ENCODE assay signal across 26 cellular contexts in genomic region chr14:84749191-84749945, GRCh38.
DNase-seq lines count a peak whose midpoint lies in the region; ATAC-seq, FAIRE-seq and TF ChIP-seq lines count a peak whose summit lies in the region.
"Had no signal": no experiment of that assay in that cellular context is flagged by ENCODE, and none has a peak within 500 bp of the region (broad histone marks: within the 10 kb centered on the region; RNA-seq: fewer than 3 reads in every experiment).

No MANE protein-coding gene starts in this region.

- H3K27me3 Mint-ChIP-seq in astrocyte (ENCODE audit: low read depth, unreplicated experiment): no peaks in the 10 kb centered on the region
- H3K27me3 Mint-ChIP-seq in nephron progenitor cell (ENCODE audit: low read depth, poor library complexity): no peaks in the 10 kb centered on the region
- no peaks in the 10 kb centered on the region for H3K27me3 Mint-ChIP-seq in natural killer cell treated with Interleukin-12 subunit alpha and Interleukin-12 subunit beta and Interleukin-15 and Interleukin-18, amount 100 ng/mL, for 72 hours
- H3K27me3 Mint-ChIP-seq: CD8-positive, alpha-beta memory T cell had no signal

- no peak for ATAC-seq in natural killer cell treated with Interleukin-12 subunit alpha and Interleukin-12 subunit beta and Interleukin-15 and Interleukin-18, amount 100 ng/mL, for 72 hours
- ATAC-seq: HepG2, Panc1 had no signal

- H3K9ac ChIP-seq in astrocyte (ENCODE audit: low read length) (no peak overlapping the region), endothelial cell of umbilical vein (replicated peaks; ENCODE audit: extremely low read depth, insufficient read depth, low read length) (no peak overlapping the region)

- H3K4me2 ChIP-seq in astrocyte (ENCODE audit: low read length): no peak overlapping the region
- peak overlapping the region; percentile 37 for H3K4me2 ChIP-seq in endothelial cell of umbilical vein (ENCODE audit: insufficient read depth, low read length)
- H3K4me2 ChIP-seq in OCI-LY7 (ENCODE audit: low read length): no peak overlapping the region

- no peak for TF ChIP-seq CTCF in astrocyte (IDR thresholded peaks at IDR 0.05; ENCODE audit: insufficient read depth, low read depth, low read length)
- TF ChIP-seq CTCF in endothelial cell of umbilical vein (IDR thresholded peaks at IDR 0.05; ENCODE audit: extremely low read depth in 1 of 2, insufficient read depth in 1 of 2, low read depth in 1 of 2, low read length in 2 of 2): no peak
- TF ChIP-seq CTCF in nephron progenitor cell (IDR thresholded peaks at IDR 0.05): no peak
- no peak for TF ChIP-seq CTCF in OCI-LY7 (conservative IDR thresholded peaks at IDR 0.05; ENCODE audit: low read length)

- H3K27ac Mint-ChIP-seq in astrocyte (ENCODE audit: unreplicated experiment) (peak overlapping the region; percentile 63), nephron progenitor cell (peak overlapping the region; percentile 0)
- no peak overlapping the region for H3K27ac Mint-ChIP-seq in natural killer cell treated with Interleukin-12 subunit alpha and Interleukin-12 subunit beta and Interleukin-15 and Interleukin-18, amount 100 ng/mL, for 72 hours
- H3K27ac Mint-ChIP-seq: CD8-positive, alpha-beta memory T cell had no signal

- no peak for TF ChIP-seq POLR2A in endothelial cell of umbilical vein (IDR thresholded peaks at IDR 0.05; ENCODE audit: low read depth, low read length)

- peak; percentile 6 for DNase-seq in ELR (ENCODE audit: low read depth)
- DNase-seq in astrocyte (ENCODE audit: low read depth): no peak
- peak; percentile 52 for DNase-seq in endothelial cell of umbilical vein (ENCODE audit: low read depth, low spot score)
- DNase-seq in nephron progenitor cell: no peak
- no peak for DNase-seq in natural killer cell treated with Interleukin-12 subunit alpha and Interleukin-12 subunit beta and Interleukin-15 and Interleukin-18, amount 100 ng/mL, for 72 hours (ENCODE audit: low spot score)
- no peak for DNase-seq in 8988T
- no peak for DNase-seq in OCI-LY7 (ENCODE audit: low spot score)
- no peak for DNase-seq in RPMI8226
- DNase-seq: CD8-positive, alpha-beta memory T cell; EL; KBM-7; MM.1S; NCI-H1048; NCI-H1417 treated with DMSO at 0.1 percent for 48 hours; NCI-H187 treated with DMSO at 0.1 percent for 48 hours; NCI-H2227 treated with DMSO at 0.1 percent for 48 hours; NCI-H524; NCI-H774; NK-92 treated with Interleukin-12 subunit alpha and Interleukin-12 subunit beta, amount 100 ng/mL, for 24 hours; SJCRH30 had no signal

- H3K9me3 ChIP-seq in astrocyte (ENCODE audit: insufficient read depth, low read depth, low read length): no peaks in the 10 kb centered on the region
- no peaks in the 10 kb centered on the region for H3K9me3 ChIP-seq in endothelial cell of umbilical vein (replicated peaks; ENCODE audit: control insufficient read depth, insufficient read depth, low read length)
- no peaks in the 10 kb centered on the region for H3K9me3 ChIP-seq in OCI-LY7 (ENCODE audit: low read length)
- H3K9me3 ChIP-seq: SJCRH30 had no signal

- CTCF ChIA-PET in endothelial cell of umbilical vein (lab: Charles Lee): interaction anchor here (0.7 to 1.2 kb wide), 5 partner anchors 16 to 702 kb away, joined by 3 to 4 read pairs (median 3); no protein-coding TSS in a partner anchor
- CTCF ChIA-PET in OCI-LY7 (lab: Charles Lee; ENCODE audit: unreplicated experiment): no interaction called here

- H3K4me1 ChIP-seq in astrocyte (ENCODE audit: insufficient read depth, low read length) (peaks cover 6% of the 10 kb centered on the region), endothelial cell of umbilical vein (ENCODE audit: control insufficient read depth, extremely low read depth, insufficient read depth, low read length) (peaks cover 13% of the 10 kb centered on the region), OCI-LY7 (ENCODE audit: insufficient read depth, low read length, poor library complexity, severe bottlenecking) (no peaks in the 10 kb centered on the region)
- H3K4me1 ChIP-seq: SJCRH30 had no signal

- POLR2A ChIA-PET in endothelial cell of umbilical vein (lab: Charles Lee): interaction anchor here (0.7 kb wide), 1 partner anchor 35 kb away, joined by 4 read pairs; no protein-coding TSS in a partner anchor
- POLR2A ChIA-PET in OCI-LY7 (lab: Charles Lee): interaction anchor here (0.9 kb wide), 1 partner anchor 79 kb away, joined by 3 read pairs; no protein-coding TSS in a partner anchor

- peaks cover 28% of the 10 kb centered on the region for H3K4me1 Mint-ChIP-seq in astrocyte (ENCODE audit: low read depth, unreplicated experiment)
- no peaks in the 10 kb centered on the region for H3K4me1 Mint-ChIP-seq in nephron progenitor cell
- H3K4me1 Mint-ChIP-seq in natural killer cell treated with Interleukin-12 subunit alpha and Interleukin-12 subunit beta and Interleukin-15 and Interleukin-18, amount 100 ng/mL, for 72 hours (ENCODE audit: low read depth in 2 of 2): no peaks in the 10 kb centered on the region
- H3K4me1 Mint-ChIP-seq: CD8-positive, alpha-beta memory T cell had no signal

- H4K20me1 ChIP-seq in astrocyte (ENCODE audit: insufficient read depth, low read length) (no peaks in the 10 kb centered on the region), endothelial cell of umbilical vein (replicated peaks; ENCODE audit: control insufficient read depth, extremely low read depth, insufficient read depth, low read length) (no peaks in the 10 kb centered on the region), OCI-LY7 (ENCODE audit: insufficient read depth, low read length) (no peaks in the 10 kb centered on the region)

- H3K9me3 Mint-ChIP-seq in astrocyte (ENCODE audit: unreplicated experiment) (peaks cover 2% of the 10 kb centered on the region), nephron progenitor cell (peaks cover 4% of the 10 kb centered on the region)
- H3K9me3 Mint-ChIP-seq in natural killer cell treated with Interleukin-12 subunit alpha and Interleukin-12 subunit beta and Interleukin-15 and Interleukin-18, amount 100 ng/mL, for 72 hours: peaks cover 15% of the 10 kb centered on the region

- H3K36me3 ChIP-seq in astrocyte (ENCODE audit: insufficient read depth, low read length) (no peaks in the 10 kb centered on the region), endothelial cell of umbilical vein (ENCODE audit: control insufficient read depth in 2 of 2, extremely low read depth in 1 of 2, insufficient read depth in 2 of 2, low read length in 2 of 2) (no peaks in the 10 kb centered on the region), OCI-LY7 (ENCODE audit: insufficient read depth, low read length) (no peaks in the 10 kb centered on the region)
- H3K36me3 ChIP-seq: SJCRH30 had no signal

- H3K4me3 ChIP-seq in astrocyte (ENCODE audit: insufficient read depth, low read depth, low read length) (no peak overlapping the region), endothelial cell of umbilical vein (replicated peaks in 1 of 3; ENCODE audit: insufficient read depth in 1 of 3, low read depth in 1 of 3, low read length in 3 of 3) (no peak overlapping the region), OCI-LY7 (ENCODE audit: low read depth, low read length, poor library complexity, severe bottlenecking) (no peak overlapping the region)
- H3K4me3 ChIP-seq: SJCRH30 had no signal

- no TSS peak for BruUV-seq in endothelial cell of umbilical vein (replicated peaks; lab: Mats Ljungman, UMichigan)
- BruUV-seq in OCI-LY7 (replicated peaks; lab: Mats Ljungman, UMichigan): no TSS peak

- no peak overlapping the region for H3K27ac ChIP-seq in astrocyte (ENCODE audit: low read depth, low read length)
- H3K27ac ChIP-seq in endothelial cell of umbilical vein (ENCODE audit: insufficient read depth, low read depth, low read length): peak overlapping the region; percentile 15
- H3K27ac ChIP-seq in OCI-LY7 (ENCODE audit: low read depth, low read length, poor library complexity, severe bottlenecking): no peak overlapping the region
- H3K27ac ChIP-seq: C4-2B, HL-60, SJCRH30 had no signal

- H3K27me3 ChIP-seq in astrocyte (ENCODE audit: insufficient read depth, low read length) (no peaks in the 10 kb centered on the region), endothelial cell of umbilical vein (ENCODE audit: control insufficient read depth in 2 of 2, insufficient read depth in 2 of 2, low read length in 2 of 2) (no peaks in the 10 kb centered on the region)
- H3K27me3 ChIP-seq: SJCRH30 had no signal

- intact Hi-C loops in endothelial cell of umbilical vein (cut with micrococcal nuclease): loop anchor here (2.0 kb wide), 1 partner anchor 779 kb away; no protein-coding TSS in a partner anchor
- intact Hi-C loops in OCI-LY7 (cut with micrococcal nuclease; ENCODE audit: unreplicated experiment): no loop called here

- H3K79me2 ChIP-seq in astrocyte (ENCODE audit: insufficient read depth, low read length) (no peaks in the 10 kb centered on the region), endothelial cell of umbilical vein (ENCODE audit: control insufficient read depth, insufficient read depth, low read length) (no peaks in the 10 kb centered on the region), OCI-LY7 (ENCODE audit: insufficient read depth, low read depth, low read length) (no peaks in the 10 kb centered on the region)

- FAIRE-seq in astrocyte (lab: Jason Lieb, UNC) (no peak), endothelial cell of umbilical vein (lab: Jason Lieb, UNC) (peak; percentile 79)
- FAIRE-seq: GM19239, H54, HepG2 had no signal

- no peaks in the 10 kb centered on the region for H3K9me1 ChIP-seq in endothelial cell of umbilical vein (replicated peaks; ENCODE audit: control insufficient read depth, extremely low read depth, insufficient read depth, low read length)

- H2AFZ ChIP-seq in astrocyte (ENCODE audit: low read depth, low read length) (no peak overlapping the region), endothelial cell of umbilical vein (ENCODE audit: low read depth, low read length) (peak overlapping the region; percentile 34), OCI-LY7 (ENCODE audit: low read length) (no peak overlapping the region)

- dilution Hi-C loops in endothelial cell of umbilical vein (cut with MboI; ENCODE audit: extremely low pct_ligation_motif_present, low sequenced_read_pairs): no loop called here

- H3K4me3 Mint-ChIP-seq in astrocyte (ENCODE audit: unreplicated experiment): no peak overlapping the region
- no peak overlapping the region for H3K4me3 Mint-ChIP-seq in nephron progenitor cell
- H3K4me3 Mint-ChIP-seq in natural killer cell treated with Interleukin-12 subunit alpha and Interleukin-12 subunit beta and Interleukin-15 and Interleukin-18, amount 100 ng/mL, for 72 hours: no peak overlapping the region
- H3K4me3 Mint-ChIP-seq: CD8-positive, alpha-beta memory T cell had no signal

- H3K9me2 ChIP-seq in OCI-LY7 (ENCODE audit: insufficient read depth, low read length): no peaks in the 10 kb centered on the region

- H3K36me3 Mint-ChIP-seq in astrocyte (ENCODE audit: low read depth, unreplicated experiment) (no peaks in the 10 kb centered on the region), nephron progenitor cell (ENCODE audit: low read depth) (no peaks in the 10 kb centered on the region)
- no peaks in the 10 kb centered on the region for H3K36me3 Mint-ChIP-seq in natural killer cell treated with Interleukin-12 subunit alpha and Interleukin-12 subunit beta and Interleukin-15 and Interleukin-18, amount 100 ng/mL, for 72 hours
- H3K36me3 Mint-ChIP-seq: CD8-positive, alpha-beta memory T cell had no signal

TF ChIP-seq in endothelial cell of umbilical vein, 7 proteins besides CTCF, POLR2A, EP300 and RAD21:
- TF ChIP-seq FOS (IDR thresholded peaks at IDR 0.05; ENCODE audit: borderline replicate concordance, insufficient read depth, low read length) (peak; percentile 29), JUN (IDR thresholded peaks at IDR 0.05; ENCODE audit: borderline replicate concordance, insufficient read depth, insufficient read length, low read depth) (no peak)

Comparison
In these comparisons a context has a peak if more than half of its experiments do, and no peak if none do; other contexts are left out.
1. DNase-seq: peak in ELR (single experiment) and endothelial cell of umbilical vein (single experiment); none in astrocyte (single experiment), nephron progenitor cell (single experiment), natural killer cell treated with Interleukin-12 subunit alpha and Interleukin-12 subunit beta and Interleukin-15 and Interleukin-18, amount 100 ng/mL, for 72 hours (single experiment), 8988T (single experiment), OCI-LY7 (single experiment) and RPMI8226 (single experiment).
2. H3K27ac Mint-ChIP-seq: peak in astrocyte (single experiment) and nephron progenitor cell (single experiment); none in natural killer cell treated with Interleukin-12 subunit alpha and Interleukin-12 subunit beta and Interleukin-15 and Interleukin-18, amount 100 ng/mL, for 72 hours (0 of 2).